35 cellular contexts compared by ENCODE assay signal in the genomic region with DNA sequence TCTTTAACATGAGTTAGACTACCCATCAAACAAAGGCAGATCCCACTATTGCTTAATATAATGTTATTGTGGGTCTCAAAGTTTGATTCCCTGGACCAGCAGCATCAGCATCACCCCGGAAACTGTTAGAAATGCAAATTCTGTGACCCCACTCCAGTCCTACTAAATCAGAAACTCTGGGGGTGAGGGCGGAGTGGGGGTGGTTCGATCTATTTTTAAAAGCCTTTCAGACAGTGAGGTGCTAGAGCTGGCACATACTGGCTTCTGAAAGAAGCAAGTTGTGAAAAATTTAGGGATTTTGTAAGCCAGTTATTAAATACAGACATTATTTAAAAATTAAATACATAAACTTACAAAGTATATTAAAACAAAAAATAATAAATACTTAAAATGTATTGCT.
DNase-seq lines count a peak whose midpoint lies in the region; ATAC-seq and TF ChIP-seq lines count a peak whose summit lies in the region.
"Had no signal": no experiment of that assay in that cellular context is flagged by ENCODE, and none has a peak within 500 bp of the region (broad histone marks: within the 10 kb centered on the region; RNA-seq: fewer than 3 reads in every experiment).

No MANE protein-coding gene starts in this region.

- H3K27ac Mint-ChIP-seq in activated CD8-positive, alpha-beta T cell treated with anti-CD3 and anti-CD28 coated beads for 36 hours = no peak overlapping the region
- H3K27ac Mint-ChIP-seq: B cell; CD14-positive monocyte; CD4-positive, alpha-beta memory T cell; CD4-positive, alpha-beta T cell; CD4-positive, CD25-positive, alpha-beta regulatory T cell; CD8-positive, alpha-beta memory T cell; CD8-positive, alpha-beta T cell had no signal

- no peaks in the 10 kb centered on the region for H3K36me3 Mint-ChIP-seq in activated CD8-positive, alpha-beta T cell treated with anti-CD3 and anti-CD28 coated beads for 36 hours (ENCODE audit: low read depth)
- H3K36me3 Mint-ChIP-seq: CD14-positive monocyte; CD4-positive, alpha-beta memory T cell; CD4-positive, CD25-positive, alpha-beta regulatory T cell; CD8-positive, alpha-beta memory T cell; CD8-positive, alpha-beta T cell had no signal

- H3K4me1 Mint-ChIP-seq in activated CD8-positive, alpha-beta T cell treated with anti-CD3 and anti-CD28 coated beads for 36 hours (ENCODE audit: low read depth) = no peaks in the 10 kb centered on the region
- H3K4me1 Mint-ChIP-seq: B cell; CD14-positive monocyte; CD4-positive, alpha-beta memory T cell; CD4-positive, CD25-positive, alpha-beta regulatory T cell; CD8-positive, alpha-beta memory T cell had no signal

- CTCF ChIA-PET in activated CD8-positive, alpha-beta T cell treated with anti-CD3 and anti-CD28 coated beads for 36 hours (lab: Charles Lee) = no interaction called here

- TF ChIP-seq EP300 in esophagus muscularis mucosa (IDR thresholded peaks at IDR 0.05) = no peak

- intact Hi-C loops in left ventricle myocardium inferior (cut with micrococcal nuclease) (no loop called here), cardiac septum (cut with DNase I) (no loop called here), esophagus muscularis mucosa (cut with DNase I) (no loop called here), head of caudate nucleus (cut with DNase I) (no loop called here), breast epithelium (cut with DNase I; ENCODE audit: low total_unique reads) (no loop called here)
- intact Hi-C loops in activated CD8-positive, alpha-beta T cell treated with anti-CD3 and anti-CD28 coated beads for 36 hours (cut with micrococcal nuclease) = no loop called here

- 85% methylated on average over 3 of the region's 3 CpGs for WGBS in esophagus muscularis mucosa

- no peak for TF ChIP-seq CTCF in left ventricle myocardium inferior (IDR thresholded peaks at IDR 0.05; ENCODE audit: borderline replicate concordance)
- no peak for TF ChIP-seq CTCF in esophagus muscularis mucosa (IDR thresholded peaks at IDR 0.05)
- TF ChIP-seq CTCF in activated CD8-positive, alpha-beta T cell treated with anti-CD3 and anti-CD28 coated beads for 36 hours (IDR thresholded peaks at IDR 0.05) = no peak
- no peak for TF ChIP-seq CTCF in breast epithelium (IDR thresholded peaks at IDR 0.05)

- ATAC-seq in activated CD8-positive, alpha-beta T cell treated with anti-CD3 and anti-CD28 coated beads for 36 hours = no peak
- ATAC-seq: A549; CD8-positive, alpha-beta T cell had no signal

- peak overlapping the region; percentile 36 for H3K4me3 ChIP-seq in left ventricle myocardium inferior
- H3K4me3 ChIP-seq in esophagus muscularis mucosa = no peak overlapping the region
- H3K4me3 ChIP-seq in breast epithelium = no peak overlapping the region
- H3K4me3 ChIP-seq: A549; BLaER1; BLaER1 treated with 17β-estradiol and CSF1 and Interleukin-3, amounts not matched to agents 10 nM and 100 nM had no signal

- H3K27ac ChIP-seq in left ventricle myocardium inferior (replicated peaks) (no peak overlapping the region), esophagus muscularis mucosa (replicated peaks in 1 of 4) (no peak overlapping the region), breast epithelium (no peak overlapping the region)
- H3K27ac ChIP-seq: 22Rv1; A549; BLaER1; BLaER1 treated with 17β-estradiol and CSF1 and Interleukin-3, amounts not matched to agents 10 nM and 100 nM; C4-2B had no signal

- H3K9me3 ChIP-seq in left ventricle myocardium inferior (replicated peaks) = peaks cover 13% of the 10 kb centered on the region
- H3K9me3 ChIP-seq in esophagus muscularis mucosa = peaks cover 0 to 3% (median 0%) of the 10 kb centered on the region in 4 donors
- no peaks in the 10 kb centered on the region for H3K9me3 ChIP-seq in breast epithelium
- H3K9me3 ChIP-seq: A549, BE2C, Caco-2 had no signal

- H3K36me3 ChIP-seq in left ventricle myocardium inferior (no peaks in the 10 kb centered on the region), esophagus muscularis mucosa (no peaks in the 10 kb centered on the region), breast epithelium (no peaks in the 10 kb centered on the region)
- H3K36me3 ChIP-seq: BE2C; BLaER1; BLaER1 treated with 17β-estradiol and CSF1 and Interleukin-3, amounts not matched to agents 10 nM and 100 nM had no signal

- H3K27me3 ChIP-seq in left ventricle myocardium inferior (ENCODE audit: low read depth) = no peaks in the 10 kb centered on the region
- H3K27me3 ChIP-seq in esophagus muscularis mucosa = no peaks in the 10 kb centered on the region
- no peaks in the 10 kb centered on the region for H3K27me3 ChIP-seq in breast epithelium
- H3K27me3 ChIP-seq: BE2C; BLaER1; BLaER1 treated with 17β-estradiol and CSF1 and Interleukin-3, amounts not matched to agents 10 nM and 100 nM had no signal

- TF ChIP-seq POLR2A in esophagus muscularis mucosa (IDR thresholded peaks at IDR 0.05; ENCODE audit: low read depth) (no peak), breast epithelium (IDR thresholded peaks at IDR 0.05) (no peak)

- DNase-seq in left ventricle myocardium inferior (no peak), cardiac septum (ENCODE audit: low spot score) (no peak), esophagus muscularis mucosa (ENCODE audit: extremely low spot score) (peak; percentile 62), head of caudate nucleus (peak in 32 of 42 donors; percentile 2 to 71 (median 28)), putamen (ENCODE audit: low spot score) (peak; percentile 23), breast epithelium (ENCODE audit: low spot score in 2 of 2) (no peak)
- no peak for DNase-seq in activated naive CD4-positive, alpha-beta T cell treated with anti-CD3 and anti-CD28 coated beads, Interleukin-2, amount 50 U/mL, for 16 hours
- DNase-seq in activated CD8-positive, alpha-beta T cell treated with anti-CD3 and anti-CD28 coated beads for 36 hours = no peak
- DNase-seq: 8988T; ACHN; AML-193; BE2C; C1 segment of cervical spinal cord; Caco-2; Calu3; CD4-positive, alpha-beta memory T cell; CD4-positive, alpha-beta T cell; CD4-positive, CD25-positive, alpha-beta regulatory T cell; CD8-positive, alpha-beta memory T cell; CD8-positive, alpha-beta T cell; COR-L47; DMS 273 treated with DMSO at 0.1 percent for 48 hours; DMS153; DMS53; DMS79; DMS79 treated with DMSO at 0.1 percent for 48 hours; DND-41; EL had no signal

- no peak overlapping the region for H3K4me3 Mint-ChIP-seq in activated CD8-positive, alpha-beta T cell treated with anti-CD3 and anti-CD28 coated beads for 36 hours
- H3K4me3 Mint-ChIP-seq: B cell; CD14-positive monocyte; CD4-positive, alpha-beta memory T cell; CD4-positive, alpha-beta T cell; CD4-positive, CD25-positive, alpha-beta regulatory T cell; CD8-positive, alpha-beta memory T cell; CD8-positive, alpha-beta T cell had no signal

- peaks cover 9% of the 10 kb centered on the region for H3K9me3 Mint-ChIP-seq in activated CD8-positive, alpha-beta T cell treated with anti-CD3 and anti-CD28 coated beads for 36 hours

- H3K4me1 ChIP-seq in left ventricle myocardium inferior = no peaks in the 10 kb centered on the region
- H3K4me1 ChIP-seq in esophagus muscularis mucosa = no peaks in the 10 kb centered on the region
- no peaks in the 10 kb centered on the region for H3K4me1 ChIP-seq in breast epithelium
- H3K4me1 ChIP-seq: A549; BLaER1; BLaER1 treated with 17β-estradiol and CSF1 and Interleukin-3, amounts not matched to agents 10 nM and 100 nM; Caco-2 had no signal

- no peaks in the 10 kb centered on the region for H3K27me3 Mint-ChIP-seq in activated CD8-positive, alpha-beta T cell treated with anti-CD3 and anti-CD28 coated beads for 36 hours
- H3K27me3 Mint-ChIP-seq: B cell; CD4-positive, alpha-beta memory T cell; CD4-positive, alpha-beta T cell; CD8-positive, alpha-beta memory T cell had no signal

- POLR2A ChIA-PET in activated CD8-positive, alpha-beta T cell treated with anti-CD3 and anti-CD28 coated beads for 36 hours (lab: Charles Lee) = no interaction called here

Comparison
In these comparisons a context has a peak if more than half of its experiments do, and no peak if none do; other contexts are left out.
1. DNase-seq: peak in esophagus muscularis mucosa (single experiment), head of caudate nucleus (32 of 42) and putamen (single experiment); none in left ventricle myocardium inferior (single experiment), cardiac septum (single experiment), activated naive CD4-positive, alpha-beta T cell treated with anti-CD3 and anti-CD28 coated beads, Interleukin-2, amount 50 U/mL, for 16 hours (single experiment), activated CD8-positive, alpha-beta T cell treated with anti-CD3 and anti-CD28 coated beads for 36 hours (single experiment) and breast epithelium (0 of 2).